ENCODE assay signal across 10 cellular contexts in genomic region chrX:48677456-48678030, GRCh38. TPM values are rescaled to one million over a fixed set of nuclear protein-coding genes. Genes with fewer than 3 reads are reported as not detected.
DNase-seq lines count a peak whose midpoint lies in the region; ATAC-seq and TF ChIP-seq lines count a peak whose summit lies in the region.
"Had no signal": no experiment of that assay in that cellular context is flagged by ENCODE, and none has a peak within 500 bp of the region (broad histone marks: within the 10 kb centered on the region; RNA-seq: fewer than 3 reads in every experiment).

No MANE protein-coding gene starts in this region.

- DNase-seq in BJ (ENCODE audit: low read depth), result no peak
- peak; percentile 43 for DNase-seq in HuH-7 (ENCODE audit: low spot score)
- peak; percentile 41 for DNase-seq in chondrocyte (ENCODE audit: low spot score)
- no peak for DNase-seq in natural killer cell
- no peak for DNase-seq in NCI-H748 treated with DMSO at 0.1 percent for 48 hours (lab: John Stamatoyannopoulos, UW)
- DNase-seq in GM10266 (ENCODE audit: extremely low spot score), result no peak
- DNase-seq: activated gamma-delta T cell treated with Interleukin-2 at 50 U/mL for 16 hours, left ventricle myocardium superior had no signal

- H3K27me3 Mint-ChIP-seq in chondrocyte (ENCODE audit: low read depth) (no peaks in the 10 kb centered on the region), natural killer cell (ENCODE audit: low read depth in 2 of 2) (no peaks in the 10 kb centered on the region)

- peak overlapping the region; percentile 81 for H3K4me3 Mint-ChIP-seq in chondrocyte (ENCODE audit: unreplicated experiment)
- H3K4me3 Mint-ChIP-seq in natural killer cell, result peak overlapping the region; percentile 87

- H3K4me1 Mint-ChIP-seq in chondrocyte (ENCODE audit: low read depth) (peaks cover 12% of the 10 kb centered on the region), natural killer cell (peaks cover 4 to 15% of the 10 kb centered on the region in 2 donors)

- POLR2A ChIA-PET in BJ (lab: Charles Lee), result no interaction called here

- H3K27ac Mint-ChIP-seq in chondrocyte (ENCODE audit: unreplicated experiment), result no peak overlapping the region
- peak overlapping the region; percentile 87 to 92 for H3K27ac Mint-ChIP-seq in natural killer cell

- H3K9me3 Mint-ChIP-seq in chondrocyte (ENCODE audit: low read depth), result peaks cover 6% of the 10 kb centered on the region
- H3K9me3 Mint-ChIP-seq in natural killer cell, result no peaks in the 10 kb centered on the region

- no peak for ATAC-seq in natural killer cell
- no peak for ATAC-seq in HG03196 (IDR thresholded peaks at IDR 0.05; ENCODE audit: unreplicated experiment)
- no peak for ATAC-seq in GM21576 (IDR thresholded peaks at IDR 0.05; ENCODE audit: unreplicated experiment)

- no peaks in the 10 kb centered on the region for H3K36me3 ChIP-seq in BJ (ENCODE audit: control insufficient read depth, insufficient read depth, low read length)

- H3K36me3 Mint-ChIP-seq in chondrocyte (ENCODE audit: low read depth) (no peaks in the 10 kb centered on the region), natural killer cell (no peaks in the 10 kb centered on the region)

- intact Hi-C loops in natural killer cell (cut with micrococcal nuclease), result loop anchor here (2.0 kb wide), 2 partner anchors 19 to 125 kb away; partner anchors contain the start of genes HDAC6 and SUV39H1

- CTCF ChIA-PET in BJ (lab: Yijun Ruan, JAX), result no interaction called here

- H3K27me3 ChIP-seq in BJ (ENCODE audit: control insufficient read depth, insufficient read depth, low read length), result no peaks in the 10 kb centered on the region

- TF ChIP-seq CTCF in BJ (IDR thresholded peaks at IDR 0.05; ENCODE audit: insufficient read depth, low read depth, low read length), result no peak
- TF ChIP-seq CTCF in chondrocyte (IDR thresholded peaks at IDR 0.05), result no peak
- TF ChIP-seq CTCF in natural killer cell (IDR thresholded peaks at IDR 0.05), result no peak
- no peak for TF ChIP-seq CTCF in GM10266 (IDR thresholded peaks at IDR 0.05; ENCODE audit: control insufficient read depth, insufficient read depth, low read depth, missing control alignments)

- H3K4me3 ChIP-seq in BJ (ENCODE audit: low read depth, low read length), result peak overlapping the region; percentile 56; the same call in 1 of the 2 replicates

RNA-seq across cellular contexts. Expression of gene WAS, which starts 6.1 kb away (rescaled TPM):
- polyA plus RNA-seq in BJ (2011; rRNA removed), result 0.06 and 0.12 TPM in 2 replicates
- 0.26 and 0.52 TPM in 2 replicates for polyA minus RNA-seq in BJ (2011; rRNA and poly(A)+ RNA removed)
- total RNA-seq in chondrocyte (0.24 to 1.3 TPM (median 0.37 TPM) in 3 replicates), natural killer cell (100 to 1,000 TPM; 136 to 149 (median 141) TPM)

RNA-seq across cellular contexts. Expression of gene SUV39H1, which starts 19.0 kb away (rescaled TPM):
- 4.1 and 9.7 TPM in 2 replicates for polyA plus RNA-seq in BJ (2011; rRNA removed)
- 7.2 and 9.3 TPM in 2 replicates for polyA minus RNA-seq in BJ (2011; rRNA and poly(A)+ RNA removed)
- total RNA-seq in chondrocyte (3.0 to 4.7 TPM (median 3.6 TPM) in 3 replicates), natural killer cell (10 to 100 TPM in 2 of 3 donors, 1 to 10 TPM in 1; 9.2 to 11.6 (median 11.0) TPM)

Comparison
In these comparisons a context has a peak if more than half of its experiments do, and no peak if none do; other contexts are left out.
1. DNase-seq: peak in HuH-7 (single experiment) and chondrocyte (single experiment); none in BJ (single experiment), natural killer cell (single experiment), NCI-H748 treated with DMSO at 0.1 percent for 48 hours (single experiment) and GM10266 (single experiment).
2. RNA of gene WAS, which starts 6.1 kb away (total RNA-seq): 136 to 149 TPM in natural killer cell; 0.24 to 1.3 TPM in chondrocyte; every median in the first group is over 10 times any median in the second.